In the genomic region with DNA sequence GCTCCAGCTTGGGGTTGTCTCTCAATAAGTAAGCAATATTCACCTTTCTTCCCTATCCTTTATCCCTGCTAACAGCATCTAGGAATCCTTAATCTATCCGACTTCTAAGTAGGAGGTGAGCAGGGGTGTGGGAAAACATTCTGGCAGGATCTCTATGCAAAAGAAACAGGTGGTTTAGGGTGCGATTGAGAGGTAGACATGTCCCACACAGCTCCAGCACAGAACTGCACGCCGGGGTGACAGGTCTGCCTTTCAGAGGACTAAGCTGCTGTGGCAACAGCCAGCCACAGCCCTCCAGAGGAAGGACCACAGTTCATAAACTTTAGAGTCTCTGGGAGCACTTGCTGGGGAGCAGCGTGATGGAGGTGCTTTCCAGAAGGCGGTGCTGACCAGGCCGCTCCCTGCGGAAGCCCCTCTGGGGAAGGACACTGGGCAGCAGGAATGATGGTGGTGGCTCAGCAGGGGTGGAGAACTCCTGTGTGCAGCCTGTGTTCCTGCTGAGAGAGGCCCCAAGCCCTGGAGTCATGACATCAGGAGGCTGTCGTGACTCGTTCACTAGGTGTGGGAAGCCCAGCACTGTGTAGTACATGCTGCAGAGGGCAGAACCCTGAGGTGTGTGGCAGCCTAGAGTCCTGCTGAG, we compare ENCODE assay signal across 23 cellular contexts.
"Had no signal": no experiment of that assay in that cellular context is flagged by ENCODE, and none has a peak within 500 bp of the region (broad histone marks: within the 10 kb centered on the region; RNA-seq: fewer than 3 reads in every experiment).

No MANE protein-coding gene starts in this region.

- H3K4me2 ChIP-seq: PC-9 had no signal

- FAIRE-seq: HTR-8/SVneo had no signal

- ATAC-seq: Right ventricle myocardium inferior, SK-N-SH treated with all-trans-retinoic acid at 6 μM for 48 hours had no signal

- DNase-seq: KBM-7, MV-4-11, NCI-H1048, NCI-H1436, NCI-H187, NCI-H2029, NCI-H2081 treated with DMSO at 0.1 percent for 48 hours, NCI-H2171, NCI-H226, NCI-H446, NCI-H510A, NCI-H524 treated with DMSO at 0.1 percent for 48 hours, NCI-H69, NCI-H774, OCI-M1, PC-9, Peyer's patch, SHP77 treated with DMSO at 0.1 percent for 48 hours, SJCRH30 had no signal

- H3K4me3 ChIP-seq: PC-9, Peyer's patch, SJCRH30 had no signal

- H3K4me1 ChIP-seq: Peyer's patch, SJCRH30 had no signal

- H3K27me3 ChIP-seq: Peyer's patch, SJCRH30 had no signal

- H3K9me3 ChIP-seq: Peyer's patch, SJCRH30 had no signal

- H3K36me3 ChIP-seq: Peyer's patch, SJCRH30 had no signal

- H3K27ac ChIP-seq: HL-60, PC-9, Peyer's patch, SJCRH30 had no signal

- H2AFZ ChIP-seq: PC-9 had no signal
